Comparison of ENCODE assay signal across 8 cellular contexts in the genomic region with DNA sequence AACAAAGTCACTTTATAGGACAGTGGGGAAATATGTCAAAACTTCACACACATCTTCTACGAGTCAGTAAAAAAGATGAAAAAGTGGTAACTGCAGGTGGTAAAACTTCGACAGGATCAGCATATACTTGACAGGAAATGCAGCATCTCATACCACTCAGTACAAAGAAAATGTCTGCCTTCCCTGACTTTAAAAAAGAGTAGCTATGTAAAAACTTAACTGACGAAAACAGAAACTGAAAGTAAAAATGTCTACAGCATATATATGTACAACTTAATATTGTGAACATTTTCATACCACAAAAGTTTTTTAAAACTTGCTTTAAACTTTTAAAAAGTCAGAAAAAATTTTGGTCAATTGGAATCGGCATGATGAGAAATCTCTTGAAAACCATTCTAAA. TPM values are rescaled to one million over a fixed set of nuclear protein-coding genes. Genes with fewer than 3 reads are reported as not detected.
DNase-seq lines count a peak whose midpoint lies in the region; ATAC-seq and TF ChIP-seq lines count a peak whose summit lies in the region.

No MANE protein-coding gene starts in this region.

- no peaks in the 10 kb centered on the region for H3K27me3 Mint-ChIP-seq in CD4-positive, alpha-beta T cell
- H3K27me3 Mint-ChIP-seq in activated T-helper 17 cell treated with anti-CD3 and anti-CD28 coated beads, Interleukin-2, amount 50 U/mL, for 72 hours = no peaks in the 10 kb centered on the region

- peak overlapping the region; percentile 98 for H3K4me3 Mint-ChIP-seq in CD4-positive, alpha-beta T cell
- peak overlapping the region; percentile 92 for H3K4me3 Mint-ChIP-seq in activated T-helper 17 cell treated with anti-CD3 and anti-CD28 coated beads, Interleukin-2, amount 50 U/mL, for 72 hours

- ATAC-seq in CD4-positive, alpha-beta T cell (ENCODE audit: poor library complexity) = peak; percentile 43
- ATAC-seq in HG03432 (IDR thresholded peaks at IDR 0.05; ENCODE audit: unreplicated experiment) = peak; percentile 18
- ATAC-seq in activated T-helper 17 cell treated with anti-CD3 and anti-CD28 coated beads, Interleukin-2, amount 50 U/mL, for 72 hours (replicated peaks) = peak; percentile 27

- H3K36me3 Mint-ChIP-seq in CD4-positive, alpha-beta T cell (ENCODE audit: low read depth) = peaks cover 48% of the 10 kb centered on the region
- peaks cover 53% of the 10 kb centered on the region for H3K36me3 Mint-ChIP-seq in activated T-helper 17 cell treated with anti-CD3 and anti-CD28 coated beads, Interleukin-2, amount 50 U/mL, for 72 hours (ENCODE audit: low read depth)

- CTCF ChIA-PET in CD4-positive, alpha-beta T cell (lab: Charles Lee) = interaction anchor here (0.9 to 3.0 kb wide), 6 partner anchors 27 to 559 kb away, joined by 3 to 18 read pairs (median 6); a partner anchor contains a TSS

- POLR2A ChIA-PET in CD4-positive, alpha-beta T cell (lab: Charles Lee) = interaction anchor here (0.6 to 6.5 kb wide), 27 partner anchors 13 to 914 kb away, joined by 3 to 76 read pairs (median 5); a partner anchor contains a TSS

- H3K36me3 ChIP-seq in subcutaneous abdominal adipose tissue (ENCODE audit: control insufficient read depth in 5 of 5, insufficient read depth in 5 of 5, low read length in 5 of 5) = peaks cover 6 to 11% (median 9%) of the 10 kb centered on the region in 5 donors

- H3K27ac Mint-ChIP-seq in CD4-positive, alpha-beta T cell = peak overlapping the region; percentile 98
- peak overlapping the region; percentile 39 for H3K27ac Mint-ChIP-seq in activated T-helper 17 cell treated with anti-CD3 and anti-CD28 coated beads, Interleukin-2, amount 50 U/mL, for 72 hours

- H3K27ac ChIP-seq in CD4-positive, alpha-beta T cell (ENCODE audit: low read depth, low read length) = peak overlapping the region; percentile 91
- H3K27ac ChIP-seq in subcutaneous abdominal adipose tissue (ENCODE audit: low read depth, low read length) = peak overlapping the region; percentile 88

- H3K4me3 ChIP-seq in iPS-18c (ENCODE audit: insufficient read depth, low read depth, low read length) (peak overlapping the region; percentile 92), subcutaneous abdominal adipose tissue (ENCODE audit: low read depth in 1 of 5, low read length in 5 of 5) (peak overlapping the region; percentile 74 to 97 (median 84))

- peaks cover 60% of the 10 kb centered on the region for H3K4me1 Mint-ChIP-seq in CD4-positive, alpha-beta T cell (ENCODE audit: low read depth)
- peaks cover 22% of the 10 kb centered on the region for H3K4me1 Mint-ChIP-seq in activated T-helper 17 cell treated with anti-CD3 and anti-CD28 coated beads, Interleukin-2, amount 50 U/mL, for 72 hours

- no peak for TF ChIP-seq CTCF in CD4-positive, alpha-beta T cell (IDR thresholded peaks at IDR 0.05)

- DNase-seq in CD4-positive, alpha-beta T cell = no peak
- no peak for DNase-seq in hypothalamus (lab: John Stamatoyannopoulos, UW)
- no peak for DNase-seq in NCI-H446 treated with DMSO at 0.1 percent for 48 hours (lab: John Stamatoyannopoulos, UW)
- DNase-seq in NCI-H146 treated with DMSO at 0.1 percent for 48 hours (lab: John Stamatoyannopoulos, UW; ENCODE audit: unreplicated experiment) = no peak

- peak overlapping the region; percentile 78 to 95 (median 89) for H3K9ac ChIP-seq in subcutaneous abdominal adipose tissue (ENCODE audit: low read length in 5 of 5)

- H3K27me3 ChIP-seq in CD4-positive, alpha-beta T cell (ENCODE audit: control insufficient read depth, insufficient read depth, low read length) = no peaks in the 10 kb centered on the region
- H3K27me3 ChIP-seq in subcutaneous abdominal adipose tissue (ENCODE audit: control insufficient read depth in 5 of 5, insufficient read depth in 4 of 5, low read length in 5 of 5) = no peaks in the 10 kb centered on the region

- peaks cover 3 to 28% (median 27%) of the 10 kb centered on the region in 5 donors for H3K4me1 ChIP-seq in subcutaneous abdominal adipose tissue (ENCODE audit: control insufficient read depth in 5 of 5, insufficient read depth in 5 of 5, low read length in 5 of 5)

- intact Hi-C loops in CD4-positive, alpha-beta T cell (cut with DNase I, micrococcal nuclease) = loop anchor here (2.0 to 5.0 kb wide), 8 partner anchors 107 to 609 kb away; a partner anchor contains a TSS

- H3K9me3 Mint-ChIP-seq in CD4-positive, alpha-beta T cell = no peaks in the 10 kb centered on the region
- H3K9me3 Mint-ChIP-seq in activated T-helper 17 cell treated with anti-CD3 and anti-CD28 coated beads, Interleukin-2, amount 50 U/mL, for 72 hours = no peaks in the 10 kb centered on the region

- no peaks in the 10 kb centered on the region for H3K9me3 ChIP-seq in CD4-positive, alpha-beta T cell (ENCODE audit: control insufficient read depth, low read length)
- H3K9me3 ChIP-seq in iPS-18c (ENCODE audit: control insufficient read depth, insufficient read depth, low read length) (no peaks in the 10 kb centered on the region), subcutaneous abdominal adipose tissue (ENCODE audit: control insufficient read depth in 5 of 5, low read length in 5 of 5) (no peaks in the 10 kb centered on the region)

RNA-seq across cellular contexts. Expression of a gene that starts 0.9 kb away (rescaled TPM):
- total RNA-seq in CD4-positive, alpha-beta T cell = 10 to 100 TPM; 29.8 to 33.8 TPM
- total RNA-seq in activated T-helper 17 cell treated with anti-CD3 and anti-CD28 coated beads, Interleukin-2, amount 50 U/mL, for 72 hours = 100 to 1,000 TPM; 106 to 198 TPM

RNA-seq across cellular contexts. Expression of a gene that starts 27.7 kb away (rescaled TPM):
- total RNA-seq in CD4-positive, alpha-beta T cell = under 1 TPM; 0.22 to 0.73 TPM
- total RNA-seq in activated T-helper 17 cell treated with anti-CD3 and anti-CD28 coated beads, Interleukin-2, amount 50 U/mL, for 72 hours = under 1 TPM; 0.66 to 0.78 TPM

RNA-seq across cellular contexts. Expression of a gene that starts 41.0 kb away (rescaled TPM):
- not detected for total RNA-seq in CD4-positive, alpha-beta T cell
- not detected for total RNA-seq in activated T-helper 17 cell treated with anti-CD3 and anti-CD28 coated beads, Interleukin-2, amount 50 U/mL, for 72 hours

RNA-seq across cellular contexts. Expression of a gene that starts 58.3 kb away (rescaled TPM):
- total RNA-seq in CD4-positive, alpha-beta T cell = 10 to 100 TPM; 11.8 to 13.1 TPM
- total RNA-seq in activated T-helper 17 cell treated with anti-CD3 and anti-CD28 coated beads, Interleukin-2, amount 50 U/mL, for 72 hours = 10 to 100 TPM; 14.5 to 15.3 TPM
